12 cellular contexts compared by ENCODE assay signal in genomic region chr2:11437602-11438001, GRCh38.
"Had no signal": no experiment of that assay in that cellular context is flagged by ENCODE, and none has a peak within 500 bp of the region (broad histone marks: within the 10 kb centered on the region; RNA-seq: fewer than 3 reads in every experiment).

No MANE protein-coding gene starts in this region.

- ATAC-seq: activated CD8-positive, alpha-beta T cell treated with anti-CD3 and anti-CD28 coated beads, Interleukin-2, amount 10 ng/mL, durations not matched to agents 7 days and 5 days; body of pancreas; natural killer cell treated with Interleukin-12 subunit alpha and Interleukin-12 subunit beta and Interleukin-15 and Interleukin-18, amount 100 ng/mL, for 72 hours; stimulated activated naive B cell treated with anti-CD40 and anti-IgM and Interleukin-4, amounts not matched to agents 10 μg/mL and 1 μg/mL and 100 μg/mL, for 72 hours; upper lobe of right lung had no signal

- H3K27ac ChIP-seq: body of pancreas, upper lobe of right lung had no signal

- H3K36me3 ChIP-seq: upper lobe of right lung had no signal

- H3K27me3 ChIP-seq: body of pancreas, upper lobe of right lung had no signal

- H3K4me1 ChIP-seq: body of pancreas, upper lobe of right lung had no signal

- H3K4me3 ChIP-seq: body of pancreas, lung, upper lobe of right lung had no signal

- DNase-seq: activated CD4-positive, alpha-beta T cell treated with anti-CD3 and anti-CD28 coated beads, Interleukin-2, amount 10 ng/mL, durations not matched to agents 7 days and 5 days; activated CD8-positive, alpha-beta T cell treated with anti-CD3 and anti-CD28 coated beads, Interleukin-2, amount 10 ng/mL, durations not matched to agents 7 days and 5 days; activated naive CD4-positive, alpha-beta T cell treated with anti-CD3 and anti-CD28 coated beads for 36 hours; activated T-cell treated with anti-CD3 and anti-CD28 coated beads, Interleukin-2, amount 50 U/mL, for 24 hours; body of pancreas; endodermal cell; posterior cingulate gyrus; retina; stimulated activated naive B cell treated with anti-CD40 and anti-IgM and Interleukin-4, amounts not matched to agents 10 μg/mL and 1 μg/mL and 100 μg/mL, for 72 hours; upper lobe of right lung had no signal

- H3K9me3 ChIP-seq: body of pancreas, upper lobe of right lung had no signal
